In the genomic region with DNA sequence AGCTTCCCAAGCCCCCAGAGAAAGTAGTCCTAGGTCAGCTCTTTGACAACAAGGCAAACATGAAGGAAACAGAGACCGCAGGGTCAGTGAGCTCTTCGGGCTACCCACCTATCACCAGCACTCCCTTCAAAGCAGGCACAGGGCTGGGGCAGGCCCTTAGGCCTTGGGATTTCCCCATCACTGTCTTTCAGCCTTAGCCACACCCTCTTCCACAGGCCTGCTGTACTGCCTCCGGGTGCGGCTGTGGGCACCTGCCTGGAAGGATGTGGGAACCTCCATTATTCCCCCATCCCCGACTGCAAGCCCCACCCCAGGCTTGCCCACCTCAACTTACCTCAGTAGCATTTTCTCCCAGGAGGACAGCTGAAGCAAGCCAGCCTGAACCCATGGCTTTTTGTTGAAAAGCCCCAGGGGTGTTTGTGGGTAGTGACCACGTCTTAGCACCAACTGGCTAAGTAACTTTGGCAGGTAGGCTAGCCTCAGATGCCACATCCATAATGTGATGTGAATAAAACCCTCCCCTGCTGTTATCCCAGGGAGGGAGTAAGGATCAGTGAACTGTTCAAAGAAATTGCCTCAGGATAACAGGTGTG, we compare ENCODE assay signal across 8 cellular contexts.
DNase-seq lines count a peak whose midpoint lies in the region; ATAC-seq and TF ChIP-seq lines count a peak whose summit lies in the region.

No MANE protein-coding gene starts in this region.

- H3K9me3 Mint-ChIP-seq in activated B cell treated with CpG ODN at 0.5 μM for 24 hours = peaks cover 2% of the 10 kb centered on the region

- intact Hi-C loops in activated B cell treated with CpG ODN at 0.5 μM for 24 hours (cut with micrococcal nuclease) = loop anchor here (1.0 kb wide), 2 partner anchors 16 to 27 kb away; no protein-coding TSS in a partner anchor

- H3K23ac ChIP-seq in mesenchymal stem cell (ENCODE audit: low read length in 2 of 2) = no peak overlapping the region

- H3K4me1 Mint-ChIP-seq in activated B cell treated with CpG ODN at 0.5 μM for 24 hours = peaks cover 10% of the 10 kb centered on the region

- peak; percentile 94 for ATAC-seq in GM18867 (IDR thresholded peaks at IDR 0.05; ENCODE audit: unreplicated experiment)
- ATAC-seq in HG02870 (IDR thresholded peaks at IDR 0.05; ENCODE audit: unreplicated experiment) = peak; percentile 99
- ATAC-seq in activated B cell treated with CpG ODN at 0.5 μM for 24 hours (ENCODE audit: low read depth) = peak; percentile 99

- no peak overlapping the region for H2BK120ac ChIP-seq in mesenchymal stem cell (ENCODE audit: low read depth, low read length)

- no peaks in the 10 kb centered on the region for H3K27me3 Mint-ChIP-seq in activated B cell treated with CpG ODN at 0.5 μM for 24 hours

- H4K91ac ChIP-seq in mesenchymal stem cell (ENCODE audit: low read length) = no peak overlapping the region

- H3K27ac ChIP-seq in mesenchymal stem cell (ENCODE audit: low read length, poor library complexity, severe bottlenecking) = no peak overlapping the region

- no peaks in the 10 kb centered on the region for H3K36me3 Mint-ChIP-seq in activated B cell treated with CpG ODN at 0.5 μM for 24 hours (ENCODE audit: low read depth)

- H3K4me1 ChIP-seq in mesenchymal stem cell (ENCODE audit: control insufficient read depth, insufficient read depth, low read depth, low read length) (peaks cover 3% of the 10 kb centered on the region), BE2C (no peaks in the 10 kb centered on the region)

- TF ChIP-seq CTCF in activated B cell treated with CpG ODN at 0.5 μM for 24 hours (IDR thresholded peaks at IDR 0.05) (no peak), BE2C (IDR thresholded peaks at IDR 0.05; ENCODE audit: low read depth, low read length) (no peak)

- H3K4me3 Mint-ChIP-seq in activated B cell treated with CpG ODN at 0.5 μM for 24 hours = no peak overlapping the region

- peak overlapping the region; percentile 3 for H2BK15ac ChIP-seq in mesenchymal stem cell (ENCODE audit: low read depth, poor library complexity, severe bottlenecking)

- H3K4me3 ChIP-seq in mesenchymal stem cell (ENCODE audit: insufficient read depth in 1 of 2, low read depth in 1 of 2, low read length in 2 of 2) (no peak overlapping the region), BE2C (ENCODE audit: low read depth, low read length) (no peak overlapping the region)

- H3K9me3 ChIP-seq in mesenchymal stem cell (ENCODE audit: control insufficient read depth, low read length) = no peaks in the 10 kb centered on the region
- no peaks in the 10 kb centered on the region for H3K9me3 ChIP-seq in BE2C

- peak overlapping the region; percentile 20 for H2BK5ac ChIP-seq in mesenchymal stem cell (ENCODE audit: low read depth, low read length, poor library complexity, severe bottlenecking)

- H3K4ac ChIP-seq in mesenchymal stem cell (ENCODE audit: low read depth in 1 of 2, low read length in 2 of 2) = no peak overlapping the region

- H3K18ac ChIP-seq in mesenchymal stem cell (ENCODE audit: low read depth in 1 of 2, low read length in 2 of 2) = no peak overlapping the region

- no peak overlapping the region for H2AFZ ChIP-seq in mesenchymal stem cell (ENCODE audit: low read depth, low read length)

- peak overlapping the region; percentile 54 for H3K27ac Mint-ChIP-seq in activated B cell treated with CpG ODN at 0.5 μM for 24 hours

- peak; percentile 26 for DNase-seq in activated B cell treated with CpG ODN at 0.5 μM for 24 hours
- no peak for DNase-seq in mesenchymal stem cell
- DNase-seq in NOMO-1 (lab: John Stamatoyannopoulos, UW; ENCODE audit: unreplicated experiment in 2 of 2) = no peak
- no peak for DNase-seq in BE2C
- no peak for DNase-seq in hepatic stellate cell (ENCODE audit: low spot score)
- no peak for DNase-seq in SIG-M5 (lab: John Stamatoyannopoulos, UW)

- H3K27me3 ChIP-seq in mesenchymal stem cell (ENCODE audit: control insufficient read depth in 1 of 2, insufficient read depth in 1 of 2, low read length in 2 of 2) (no peaks in the 10 kb centered on the region), BE2C (no peaks in the 10 kb centered on the region)

- no peak overlapping the region for H3K9ac ChIP-seq in mesenchymal stem cell (ENCODE audit: low read length)

- H2BK12ac ChIP-seq in mesenchymal stem cell (ENCODE audit: low read length in 2 of 2) = no peak overlapping the region

- H4K8ac ChIP-seq in mesenchymal stem cell (ENCODE audit: low read length) = no peak overlapping the region

- no peaks in the 10 kb centered on the region for H3K79me1 ChIP-seq in mesenchymal stem cell (replicated peaks; ENCODE audit: low read length, poor library complexity, severe bottlenecking)

- no peak overlapping the region for H3K4me2 ChIP-seq in mesenchymal stem cell (ENCODE audit: low read length, poor library complexity, severe bottlenecking)

- CTCF ChIA-PET in activated B cell treated with CpG ODN at 0.5 μM for 24 hours (lab: Charles Lee) = interaction anchor here (1.0 kb wide), 1 partner anchor 29 kb away, joined by 3 read pairs; no protein-coding TSS in a partner anchor

- H3K36me3 ChIP-seq in mesenchymal stem cell (ENCODE audit: control insufficient read depth in 1 of 2, insufficient read depth in 2 of 2, low read depth in 1 of 2, low read length in 2 of 2) = no peaks in the 10 kb centered on the region
- H3K36me3 ChIP-seq in BE2C = no peaks in the 10 kb centered on the region

- H3K14ac ChIP-seq in mesenchymal stem cell (ENCODE audit: low read length in 2 of 2) = no peak overlapping the region

- no peak overlapping the region for H2AK5ac ChIP-seq in mesenchymal stem cell (ENCODE audit: low read length, severe bottlenecking)

- POLR2A ChIA-PET in activated B cell treated with CpG ODN at 0.5 μM for 24 hours (lab: Charles Lee) = interaction anchor here (0.9 kb wide), 1 partner anchor 29 kb away, joined by 4 read pairs; no protein-coding TSS in a partner anchor

- 96% methylated on average over 6 of the region's 6 CpGs for WGBS in mesenchymal stem cell
